Comparison of ENCODE assay signal across 10 cellular contexts in the genomic region with DNA sequence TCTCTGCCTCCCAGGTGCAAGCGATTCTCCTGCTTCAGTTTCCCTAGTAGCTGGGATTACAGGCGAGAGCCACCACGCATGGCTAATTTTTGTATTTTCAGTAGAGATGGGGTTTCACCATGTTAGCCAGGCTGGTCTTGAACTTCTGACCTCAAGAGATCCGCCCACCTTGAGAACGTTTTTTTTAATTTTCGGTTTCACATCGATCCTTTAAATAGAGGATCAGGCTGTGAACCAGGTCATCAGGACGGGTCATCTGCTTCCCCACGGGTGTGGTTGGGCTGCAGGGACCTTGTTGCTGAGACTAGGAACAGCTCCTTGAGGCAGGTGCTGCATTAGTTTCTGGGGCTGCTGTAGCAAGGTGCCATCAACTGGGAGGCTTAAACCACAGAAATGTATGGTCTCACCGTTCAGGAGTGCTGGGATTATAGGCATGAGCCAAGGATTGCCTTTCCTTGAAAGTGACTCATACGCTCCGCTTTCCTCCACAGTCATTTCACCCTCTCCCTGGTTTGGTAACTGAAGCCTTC. TPM values are rescaled to one million over a fixed set of nuclear protein-coding genes. Genes with fewer than 3 reads are reported as not detected.
DNase-seq lines count a peak whose midpoint lies in the region; ATAC-seq and TF ChIP-seq lines count a peak whose summit lies in the region.
"Had no signal": no experiment of that assay in that cellular context is flagged by ENCODE, and none has a peak within 500 bp of the region (broad histone marks: within the 10 kb centered on the region; RNA-seq: fewer than 3 reads in every experiment).

No MANE protein-coding gene starts in this region.

- H3K9me3 Mint-ChIP-seq in HFFc6: no peaks in the 10 kb centered on the region

- H3K4me2 ChIP-seq in PC-9: peak overlapping the region; percentile 51

- no peak overlapping the region for H2AFZ ChIP-seq in PC-9

- H3K9me2 ChIP-seq in PC-9 (ENCODE audit: insufficient read depth): no peaks in the 10 kb centered on the region

- peaks cover 18% of the 10 kb centered on the region for H3K4me1 ChIP-seq in PC-9 (replicated peaks; ENCODE audit: insufficient read depth)

- peaks cover 24% of the 10 kb centered on the region for H3K4me1 Mint-ChIP-seq in HFFc6 (ENCODE audit: low read depth)

- TF ChIP-seq CTCF in HFFc6 (IDR thresholded peaks at IDR 0.05) (no peak), PC-9 (conservative IDR thresholded peaks at IDR 0.05) (no peak)

- no peaks in the 10 kb centered on the region for H3K79me2 ChIP-seq in PC-9 (ENCODE audit: low read depth)

- no peaks in the 10 kb centered on the region for H3K36me3 ChIP-seq in PC-9 (ENCODE audit: low read depth)

- H3K9me3 ChIP-seq in PC-9 (ENCODE audit: insufficient read depth, low read depth): no peaks in the 10 kb centered on the region

- peaks cover 14% of the 10 kb centered on the region for H3F3A ChIP-seq in PC-9 (ENCODE audit: insufficient read depth, low read depth)

- BruUV-seq in PC-9 (replicated peaks; lab: Mats Ljungman, UMichigan): no TSS peak

- no peak overlapping the region for H3K27ac Mint-ChIP-seq in HFFc6

- CTCF ChIA-PET in PC-9 (lab: Charles Lee): no interaction called here

- no peaks in the 10 kb centered on the region for H3K36me3 Mint-ChIP-seq in HFFc6 (ENCODE audit: low read depth)

- peak; percentile 62 for ATAC-seq in GM18502 (IDR thresholded peaks at IDR 0.05; ENCODE audit: poor library complexity, unreplicated experiment)
- no peak for ATAC-seq in HG02571 (IDR thresholded peaks at IDR 0.05; ENCODE audit: unreplicated experiment)

- H3K4me3 ChIP-seq in PC-9: no peak overlapping the region
- H3K4me3 ChIP-seq: lung had no signal

- DNase-seq in HFFc6 (peak; percentile 70), PC-9 (peak; percentile 60 to 87), left kidney (ENCODE audit: low read depth, low spot score) (peak; percentile 80), NOMO-1 treated with DMSO at 0.1 percent for 48 hours (lab: John Stamatoyannopoulos, UW; ENCODE audit: unreplicated experiment) (no peak), T-helper 9 cell (no peak), nucleus accumbens (lab: John Stamatoyannopoulos, UW) (no peak)
- DNase-seq: DND-41 had no signal

- H3K27me3 ChIP-seq in PC-9 (ENCODE audit: insufficient read depth, low read depth): 0 out of 2 replicates have a peak, but pooled peaks cover under 1% of the 10 kb centered on the region

- POLR2A ChIA-PET in PC-9 (lab: Charles Lee; ENCODE audit: unreplicated experiment): no interaction called here

- H3K27me3 Mint-ChIP-seq in HFFc6 (ENCODE audit: insufficient read depth): peaks cover 9% of the 10 kb centered on the region

- H3K4me3 Mint-ChIP-seq in HFFc6: no peak overlapping the region

- H4K20me1 ChIP-seq in PC-9 (ENCODE audit: insufficient read depth): no peaks in the 10 kb centered on the region

- intact Hi-C loops in PC-9 (cut with micrococcal nuclease; ENCODE audit: unreplicated experiment): no loop called here

- no peak overlapping the region for H3K27ac ChIP-seq in PC-9

RNA-seq across cellular contexts. Expression of gene NAGPA, which starts 7.9 kb away (rescaled TPM):
- 10 to 100 TPM; 14.4 to 18.7 (median 16.4) TPM for total RNA-seq in HFFc6 (2021; fragmentation: NEBNext Ultra II Directional; extraction: Animal tissue kit (Norgen Biotek cat#: 25700))
- total RNA-seq in PC-9 (2021): 20.6 and 31.2 TPM in 2 replicates

RNA-seq across cellular contexts. Expression of gene C16orf89, which starts 24.1 kb away (rescaled TPM):
- total RNA-seq in HFFc6 (2021; fragmentation: NEBNext Ultra II Directional; extraction: Animal tissue kit (Norgen Biotek cat#: 25700)): not detected
- not detected in 2 replicates for total RNA-seq in PC-9 (2021)

RNA-seq across cellular contexts. Expression of gene ALG1, which starts 30.0 kb away (rescaled TPM):
- 10 to 100 TPM; 43.5 to 51.3 (median 47.4) TPM for total RNA-seq in HFFc6 (2021; fragmentation: NEBNext Ultra II Directional; extraction: Animal tissue kit (Norgen Biotek cat#: 25700))
- 37.3 and 38.1 TPM in 2 replicates for total RNA-seq in PC-9 (2021)

RNA-seq across cellular contexts. Expression of gene EEF2KMT, which starts 55.9 kb away (rescaled TPM):
- total RNA-seq in HFFc6 (2021; fragmentation: NEBNext Ultra II Directional; extraction: Animal tissue kit (Norgen Biotek cat#: 25700)): 10 to 100 TPM; 13.7 to 20.1 (median 15.9) TPM
- 10.4 TPM in 2 replicates for total RNA-seq in PC-9 (2021)

Comparison
In these comparisons a context has a peak if more than half of its experiments do, and no peak if none do; other contexts are left out.
1. DNase-seq: peak in HFFc6 (single experiment), PC-9 (2 of 2) and left kidney (single experiment); none in NOMO-1 treated with DMSO at 0.1 percent for 48 hours (single experiment), T-helper 9 cell (single experiment) and nucleus accumbens (0 of 56).